ENCODE assay signal across 1 cellular context in the genomic region with DNA sequence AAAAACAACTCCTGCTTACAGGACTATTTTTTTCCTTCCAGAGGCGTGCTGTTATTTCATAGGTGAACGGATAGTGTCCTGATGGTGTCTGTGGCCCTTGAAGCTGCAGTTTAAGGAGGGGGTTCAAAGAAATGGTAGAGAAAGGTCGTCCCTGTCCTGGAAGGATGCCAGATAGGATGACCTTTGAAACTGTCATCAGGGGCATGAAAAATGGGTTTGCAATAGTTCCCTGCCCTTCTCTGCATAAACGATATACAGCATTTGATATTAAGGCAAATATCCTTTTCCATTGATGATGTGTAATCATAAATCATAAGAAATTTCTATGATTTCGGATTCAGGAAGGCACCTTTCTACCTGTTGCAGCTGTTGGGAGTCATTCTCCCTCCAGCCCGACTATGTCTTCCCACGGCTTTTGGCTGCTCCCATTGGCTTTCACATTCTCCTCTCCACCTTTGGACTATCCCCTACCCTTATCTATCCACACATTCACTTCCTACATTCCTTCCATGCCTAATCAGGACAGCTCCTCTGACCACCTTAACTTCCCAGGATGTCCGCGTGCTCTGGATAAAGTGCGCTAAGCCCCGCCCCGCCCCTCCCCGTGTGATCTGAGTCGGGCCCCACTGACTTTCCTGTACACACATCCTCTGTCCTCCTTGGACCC.
TF ChIP-seq lines count a peak whose summit lies in the region.

No MANE protein-coding gene starts in this region.

TF ChIP-seq in HepG2, 621 proteins besides CTCF, POLR2A, EP300 and RAD21 (continued from another document and continues in another):
- TF ChIP-seq SUZ12 (IDR thresholded peaks at IDR 0.05; ENCODE audit: low read depth, low read length) (no peak), SIN3A (IDR thresholded peaks at IDR 0.05; ENCODE audit: borderline replicate concordance, low read depth, low read length) (no peak), PHF21A (CRISPR knock-in tag; IDR thresholded peaks at IDR 0.05) (no peak), ZNF530 (CRISPR knock-in tag; IDR thresholded peaks at IDR 0.05; ENCODE audit: low read depth) (no peak), ZNF713 (CRISPR knock-in tag; IDR thresholded peaks at IDR 0.05) (no peak), NFYB (CRISPR knock-in tag; IDR thresholded peaks at IDR 0.05) (peak; percentile 30; the same call in 1 of the 2 replicates), ZBTB38 (CRISPR knock-in tag; IDR thresholded peaks at IDR 0.05) (no peak), ZSCAN20 (CRISPR knock-in tag; IDR thresholded peaks at IDR 0.05; ENCODE audit: borderline replicate concordance) (no peak), SAP130 (CRISPR knock-in tag; IDR thresholded peaks at IDR 0.05; ENCODE audit: low read depth) (peak; percentile 61), RFX3 (CRISPR knock-in tag; IDR thresholded peaks at IDR 0.05) (no peak), TOE1 (CRISPR knock-in tag; IDR thresholded peaks at IDR 0.05) (no peak), SMARCE1 (IDR thresholded peaks at IDR 0.05; ENCODE audit: borderline replicate concordance) (no peak), ZNF24 (IDR thresholded peaks at IDR 0.05) (no peak), ZNF75D (CRISPR knock-in tag; IDR thresholded peaks at IDR 0.05; ENCODE audit: borderline replicate concordance) (no peak), SOX13 (IDR thresholded peaks at IDR 0.05) (no peak), SOX13 (CRISPR knock-in tag; conservative IDR thresholded peaks at IDR 0.05 in 1 of 2, IDR thresholded peaks at IDR 0.05 in 1 of 2) (no peak), ZNF160 (CRISPR knock-in tag; IDR thresholded peaks at IDR 0.05) (no peak), ZNF431 (CRISPR knock-in tag; IDR thresholded peaks at IDR 0.05; ENCODE audit: borderline replicate concordance, low read depth) (no peak), ARNTL (CRISPR knock-in tag; IDR thresholded peaks at IDR 0.05) (peak; percentile 64; the same call in 1 of the 2 replicates), HDAC6 (IDR thresholded peaks at IDR 0.05; ENCODE audit: low read depth, low read length) (no peak), RFXANK (CRISPR knock-in tag; IDR thresholded peaks at IDR 0.05) (no peak), NONO (IDR thresholded peaks at IDR 0.05) (no peak), NONO (CRISPR knock-in tag; conservative IDR thresholded peaks at IDR 0.05) (0 out of 2 replicates have a peak, but pooled peaks have one; percentile 19), ZIK1 (CRISPR knock-in tag; IDR thresholded peaks at IDR 0.05; ENCODE audit: borderline replicate concordance, low read depth) (no peak), FOSL2 (CRISPR knock-in tag; IDR thresholded peaks at IDR 0.05) (peak; percentile 57), NBN (conservative IDR thresholded peaks at IDR 0.05) (no peak), GLI4 (CRISPR knock-in tag; IDR thresholded peaks at IDR 0.05; ENCODE audit: borderline replicate concordance) (no peak), GABPA (IDR thresholded peaks at IDR 0.05; ENCODE audit: low read depth, low read length) (no peak), GABPA (CRISPR knock-in tag; IDR thresholded peaks at IDR 0.05; ENCODE audit: low read depth) (no peak), HDAC1 (CRISPR knock-in tag; IDR thresholded peaks at IDR 0.05) (no peak), ZNF232 (CRISPR knock-in tag; IDR thresholded peaks at IDR 0.05; ENCODE audit: borderline replicate concordance) (no peak)
- TF ChIP-seq, protein P1, sequence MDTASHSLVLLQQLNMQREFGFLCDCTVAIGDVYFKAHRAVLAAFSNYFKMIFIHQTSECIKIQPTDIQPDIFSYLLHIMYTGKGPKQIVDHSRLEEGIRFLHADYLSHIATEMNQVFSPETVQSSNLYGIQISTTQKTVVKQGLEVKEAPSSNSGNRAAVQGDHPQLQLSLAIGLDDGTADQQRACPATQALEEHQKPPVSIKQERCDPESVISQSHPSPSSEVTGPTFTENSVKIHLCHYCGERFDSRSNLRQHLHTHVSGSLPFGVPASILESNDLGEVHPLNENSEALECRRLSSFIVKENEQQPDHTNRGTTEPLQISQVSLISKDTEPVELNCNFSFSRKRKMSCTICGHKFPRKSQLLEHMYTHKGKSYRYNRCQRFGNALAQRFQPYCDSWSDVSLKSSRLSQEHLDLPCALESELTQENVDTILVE (CRISPR knock-in tag; IDR thresholded peaks at IDR 0.05), result no peak
- TF ChIP-seq, protein P2, sequence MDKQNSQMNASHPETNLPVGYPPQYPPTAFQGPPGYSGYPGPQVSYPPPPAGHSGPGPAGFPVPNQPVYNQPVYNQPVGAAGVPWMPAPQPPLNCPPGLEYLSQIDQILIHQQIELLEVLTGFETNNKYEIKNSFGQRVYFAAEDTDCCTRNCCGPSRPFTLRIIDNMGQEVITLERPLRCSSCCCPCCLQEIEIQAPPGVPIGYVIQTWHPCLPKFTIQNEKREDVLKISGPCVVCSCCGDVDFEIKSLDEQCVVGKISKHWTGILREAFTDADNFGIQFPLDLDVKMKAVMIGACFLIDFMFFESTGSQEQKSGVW (CRISPR knock-in tag; IDR thresholded peaks at IDR 0.05; ENCODE audit: borderline replicate concordance), result no peak
- TF ChIP-seq, protein P3, sequence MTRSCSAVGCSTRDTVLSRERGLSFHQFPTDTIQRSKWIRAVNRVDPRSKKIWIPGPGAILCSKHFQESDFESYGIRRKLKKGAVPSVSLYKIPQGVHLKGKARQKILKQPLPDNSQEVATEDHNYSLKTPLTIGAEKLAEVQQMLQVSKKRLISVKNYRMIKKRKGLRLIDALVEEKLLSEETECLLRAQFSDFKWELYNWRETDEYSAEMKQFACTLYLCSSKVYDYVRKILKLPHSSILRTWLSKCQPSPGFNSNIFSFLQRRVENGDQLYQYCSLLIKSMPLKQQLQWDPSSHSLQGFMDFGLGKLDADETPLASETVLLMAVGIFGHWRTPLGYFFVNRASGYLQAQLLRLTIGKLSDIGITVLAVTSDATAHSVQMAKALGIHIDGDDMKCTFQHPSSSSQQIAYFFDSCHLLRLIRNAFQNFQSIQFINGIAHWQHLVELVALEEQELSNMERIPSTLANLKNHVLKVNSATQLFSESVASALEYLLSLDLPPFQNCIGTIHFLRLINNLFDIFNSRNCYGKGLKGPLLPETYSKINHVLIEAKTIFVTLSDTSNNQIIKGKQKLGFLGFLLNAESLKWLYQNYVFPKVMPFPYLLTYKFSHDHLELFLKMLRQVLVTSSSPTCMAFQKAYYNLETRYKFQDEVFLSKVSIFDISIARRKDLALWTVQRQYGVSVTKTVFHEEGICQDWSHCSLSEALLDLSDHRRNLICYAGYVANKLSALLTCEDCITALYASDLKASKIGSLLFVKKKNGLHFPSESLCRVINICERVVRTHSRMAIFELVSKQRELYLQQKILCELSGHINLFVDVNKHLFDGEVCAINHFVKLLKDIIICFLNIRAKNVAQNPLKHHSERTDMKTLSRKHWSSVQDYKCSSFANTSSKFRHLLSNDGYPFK (CRISPR knock-in tag; IDR thresholded peaks at IDR 0.05; ENCODE audit: borderline replicate concordance), result no peak
- TF ChIP-seq, protein P4, sequence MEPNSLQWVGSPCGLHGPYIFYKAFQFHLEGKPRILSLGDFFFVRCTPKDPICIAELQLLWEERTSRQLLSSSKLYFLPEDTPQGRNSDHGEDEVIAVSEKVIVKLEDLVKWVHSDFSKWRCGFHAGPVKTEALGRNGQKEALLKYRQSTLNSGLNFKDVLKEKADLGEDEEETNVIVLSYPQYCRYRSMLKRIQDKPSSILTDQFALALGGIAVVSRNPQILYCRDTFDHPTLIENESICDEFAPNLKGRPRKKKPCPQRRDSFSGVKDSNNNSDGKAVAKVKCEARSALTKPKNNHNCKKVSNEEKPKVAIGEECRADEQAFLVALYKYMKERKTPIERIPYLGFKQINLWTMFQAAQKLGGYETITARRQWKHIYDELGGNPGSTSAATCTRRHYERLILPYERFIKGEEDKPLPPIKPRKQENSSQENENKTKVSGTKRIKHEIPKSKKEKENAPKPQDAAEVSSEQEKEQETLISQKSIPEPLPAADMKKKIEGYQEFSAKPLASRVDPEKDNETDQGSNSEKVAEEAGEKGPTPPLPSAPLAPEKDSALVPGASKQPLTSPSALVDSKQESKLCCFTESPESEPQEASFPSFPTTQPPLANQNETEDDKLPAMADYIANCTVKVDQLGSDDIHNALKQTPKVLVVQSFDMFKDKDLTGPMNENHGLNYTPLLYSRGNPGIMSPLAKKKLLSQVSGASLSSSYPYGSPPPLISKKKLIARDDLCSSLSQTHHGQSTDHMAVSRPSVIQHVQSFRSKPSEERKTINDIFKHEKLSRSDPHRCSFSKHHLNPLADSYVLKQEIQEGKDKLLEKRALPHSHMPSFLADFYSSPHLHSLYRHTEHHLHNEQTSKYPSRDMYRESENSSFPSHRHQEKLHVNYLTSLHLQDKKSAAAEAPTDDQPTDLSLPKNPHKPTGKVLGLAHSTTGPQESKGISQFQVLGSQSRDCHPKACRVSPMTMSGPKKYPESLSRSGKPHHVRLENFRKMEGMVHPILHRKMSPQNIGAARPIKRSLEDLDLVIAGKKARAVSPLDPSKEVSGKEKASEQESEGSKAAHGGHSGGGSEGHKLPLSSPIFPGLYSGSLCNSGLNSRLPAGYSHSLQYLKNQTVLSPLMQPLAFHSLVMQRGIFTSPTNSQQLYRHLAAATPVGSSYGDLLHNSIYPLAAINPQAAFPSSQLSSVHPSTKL (CRISPR knock-in tag; IDR thresholded peaks at IDR 0.05), result peak; percentile 60
- TF ChIP-seq, protein P5, sequence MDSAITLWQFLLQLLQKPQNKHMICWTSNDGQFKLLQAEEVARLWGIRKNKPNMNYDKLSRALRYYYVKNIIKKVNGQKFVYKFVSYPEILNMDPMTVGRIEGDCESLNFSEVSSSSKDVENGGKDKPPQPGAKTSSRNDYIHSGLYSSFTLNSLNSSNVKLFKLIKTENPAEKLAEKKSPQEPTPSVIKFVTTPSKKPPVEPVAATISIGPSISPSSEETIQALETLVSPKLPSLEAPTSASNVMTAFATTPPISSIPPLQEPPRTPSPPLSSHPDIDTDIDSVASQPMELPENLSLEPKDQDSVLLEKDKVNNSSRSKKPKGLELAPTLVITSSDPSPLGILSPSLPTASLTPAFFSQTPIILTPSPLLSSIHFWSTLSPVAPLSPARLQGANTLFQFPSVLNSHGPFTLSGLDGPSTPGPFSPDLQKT (CRISPR knock-in tag; IDR thresholded peaks at IDR 0.05; ENCODE audit: borderline replicate concordance), result no peak
- TF ChIP-seq, protein P6, sequence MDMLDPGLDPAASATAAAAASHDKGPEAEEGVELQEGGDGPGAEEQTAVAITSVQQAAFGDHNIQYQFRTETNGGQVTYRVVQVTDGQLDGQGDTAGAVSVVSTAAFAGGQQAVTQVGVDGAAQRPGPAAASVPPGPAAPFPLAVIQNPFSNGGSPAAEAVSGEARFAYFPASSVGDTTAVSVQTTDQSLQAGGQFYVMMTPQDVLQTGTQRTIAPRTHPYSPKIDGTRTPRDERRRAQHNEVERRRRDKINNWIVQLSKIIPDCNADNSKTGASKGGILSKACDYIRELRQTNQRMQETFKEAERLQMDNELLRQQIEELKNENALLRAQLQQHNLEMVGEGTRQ (IDR thresholded peaks at IDR 0.05; ENCODE audit: low read depth, low read length), result no peak
- TF ChIP-seq, protein P6 (CRISPR knock-in tag; IDR thresholded peaks at IDR 0.05; ENCODE audit: borderline replicate concordance), result no peak
- TF ChIP-seq, protein P7, sequence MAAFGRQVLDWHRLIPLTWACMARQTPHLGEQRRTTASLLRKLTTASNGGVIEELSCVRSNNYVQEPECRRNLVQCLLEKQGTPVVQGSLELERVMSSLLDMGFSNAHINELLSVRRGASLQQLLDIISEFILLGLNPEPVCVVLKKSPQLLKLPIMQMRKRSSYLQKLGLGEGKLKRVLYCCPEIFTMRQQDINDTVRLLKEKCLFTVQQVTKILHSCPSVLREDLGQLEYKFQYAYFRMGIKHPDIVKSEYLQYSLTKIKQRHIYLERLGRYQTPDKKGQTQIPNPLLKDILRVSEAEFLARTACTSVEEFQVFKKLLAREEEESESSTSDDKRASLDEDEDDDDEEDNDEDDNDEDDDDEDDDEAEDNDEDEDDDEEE (CRISPR knock-in tag; IDR thresholded peaks at IDR 0.05), result no peak
- TF ChIP-seq, protein P8, sequence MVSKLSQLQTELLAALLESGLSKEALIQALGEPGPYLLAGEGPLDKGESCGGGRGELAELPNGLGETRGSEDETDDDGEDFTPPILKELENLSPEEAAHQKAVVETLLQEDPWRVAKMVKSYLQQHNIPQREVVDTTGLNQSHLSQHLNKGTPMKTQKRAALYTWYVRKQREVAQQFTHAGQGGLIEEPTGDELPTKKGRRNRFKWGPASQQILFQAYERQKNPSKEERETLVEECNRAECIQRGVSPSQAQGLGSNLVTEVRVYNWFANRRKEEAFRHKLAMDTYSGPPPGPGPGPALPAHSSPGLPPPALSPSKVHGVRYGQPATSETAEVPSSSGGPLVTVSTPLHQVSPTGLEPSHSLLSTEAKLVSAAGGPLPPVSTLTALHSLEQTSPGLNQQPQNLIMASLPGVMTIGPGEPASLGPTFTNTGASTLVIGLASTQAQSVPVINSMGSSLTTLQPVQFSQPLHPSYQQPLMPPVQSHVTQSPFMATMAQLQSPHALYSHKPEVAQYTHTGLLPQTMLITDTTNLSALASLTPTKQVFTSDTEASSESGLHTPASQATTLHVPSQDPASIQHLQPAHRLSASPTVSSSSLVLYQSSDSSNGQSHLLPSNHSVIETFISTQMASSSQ (IDR thresholded peaks at IDR 0.05; ENCODE audit: low read depth), result peak; percentile 7; the same call in 1 of the 2 replicates
- TF ChIP-seq, protein P8 (CRISPR knock-in tag; IDR thresholded peaks at IDR 0.05; ENCODE audit: borderline replicate concordance), result no peak
- TF ChIP-seq, protein P9, sequence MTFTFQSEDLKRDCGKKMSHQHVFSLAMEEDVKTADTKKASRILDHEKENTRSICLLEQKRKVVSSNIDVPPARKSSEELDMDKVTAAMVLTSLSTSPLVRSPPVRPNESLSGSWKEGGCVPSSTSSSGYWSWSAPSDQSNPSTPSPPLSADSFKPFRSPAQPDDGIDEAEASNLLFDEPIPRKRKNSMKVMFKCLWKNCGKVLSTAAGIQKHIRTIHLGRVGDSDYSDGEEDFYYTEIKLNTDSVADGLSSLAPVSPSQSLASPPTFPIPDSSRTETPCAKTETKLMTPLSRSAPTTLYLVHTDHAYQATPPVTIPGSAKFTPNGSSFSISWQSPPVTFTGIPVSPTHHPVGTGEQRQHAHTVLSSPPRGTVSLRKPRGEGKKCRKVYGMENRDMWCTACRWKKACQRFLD (CRISPR knock-in tag; IDR thresholded peaks at IDR 0.05; ENCODE audit: borderline replicate concordance), result no peak
